ENCODE assay signal across 8 cellular contexts in the genomic region with DNA sequence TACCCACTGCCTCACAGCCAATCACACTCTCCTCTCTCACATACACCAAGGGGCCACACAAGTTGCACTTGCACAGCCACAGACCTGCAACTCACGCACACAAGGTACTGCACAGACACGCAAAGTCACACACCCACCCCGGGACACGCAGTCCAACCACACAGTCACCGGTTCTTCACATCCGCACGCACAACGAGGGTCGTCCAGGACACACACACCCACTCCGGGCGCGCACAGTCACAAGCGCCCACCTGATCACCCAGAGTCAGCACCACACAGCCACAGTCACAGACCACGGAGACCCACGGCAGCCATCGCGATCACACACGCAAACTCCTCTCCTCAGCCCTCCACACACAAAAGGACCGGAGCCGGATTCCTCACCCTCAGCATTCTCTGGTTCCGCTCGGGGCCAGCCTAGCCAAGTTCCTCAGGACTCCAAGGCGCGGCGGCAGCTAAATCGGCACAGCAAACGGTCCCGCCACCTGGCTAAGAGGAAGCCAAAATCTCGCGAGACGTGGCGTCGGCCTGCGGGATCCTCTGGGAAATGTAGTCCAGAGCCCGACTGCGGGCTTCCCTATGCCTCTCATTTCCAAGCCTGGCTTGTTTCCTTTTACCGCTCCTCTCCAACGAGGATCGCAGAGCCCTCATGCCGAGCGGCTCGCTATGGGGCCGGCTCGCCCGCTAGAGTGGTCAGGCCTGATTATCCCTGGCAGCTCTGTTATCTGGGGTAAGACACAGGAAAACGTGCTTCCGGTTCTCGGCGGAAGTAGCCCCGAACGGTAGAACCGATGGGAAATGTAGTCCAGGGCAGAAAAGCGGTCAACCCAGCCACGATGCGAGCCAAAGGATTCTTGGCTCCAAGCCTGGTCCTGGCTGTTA. TPM values are rescaled to one million over a fixed set of nuclear protein-coding genes. Genes with fewer than 3 reads are reported as not detected.
DNase-seq lines count a peak whose midpoint lies in the region.

ZNF850 (minus strand) TSS at position 467 of the 882 bp plus-strand sequence. CDS start 10,201 bp downstream, outside the sequence.

- peaks cover 51% of the 10 kb centered on the region for H3K36me3 Mint-ChIP-seq in activated naive CD4-positive, alpha-beta T cell treated with anti-CD3 and anti-CD28 coated beads for 36 hours (ENCODE audit: low read depth)

- H3K27me3 ChIP-seq in H7 (ENCODE audit: control insufficient read depth, insufficient read depth, low read length) (no peaks in the 10 kb centered on the region), MG63 (no peaks in the 10 kb centered on the region)

- DNase-seq in ELR (ENCODE audit: low read depth): peak; percentile 95
- DNase-seq in H7: peak; percentile 91
- peak; percentile 73 for DNase-seq in MG63
- peak; percentile 84 for DNase-seq in SIG-M5 treated with dmso at 0.1 percent for 504 hours (lab: John Stamatoyannopoulos, UW; ENCODE audit: unreplicated experiment)
- DNase-seq in activated naive CD4-positive, alpha-beta T cell treated with anti-CD3 and anti-CD28 coated beads for 36 hours: peak; percentile 97
- peak; percentile 87 for DNase-seq in germinal center (ENCODE audit: low spot score)
- DNase-seq in non-pigmented ciliary epithelial cell (ENCODE audit: low read depth): peak; percentile 85
- DNase-seq in superior temporal gyrus (ENCODE audit: extremely low spot score): peak; percentile 98

- H3K4me1 Mint-ChIP-seq in activated naive CD4-positive, alpha-beta T cell treated with anti-CD3 and anti-CD28 coated beads for 36 hours (ENCODE audit: low read depth): peaks cover 21% of the 10 kb centered on the region

- peaks cover 27% of the 10 kb centered on the region for H3K9me3 ChIP-seq in MG63

- H3K27me3 Mint-ChIP-seq in activated naive CD4-positive, alpha-beta T cell treated with anti-CD3 and anti-CD28 coated beads for 36 hours (ENCODE audit: low read depth): peaks cover 2% of the 10 kb centered on the region

- CTCF ChIA-PET in activated naive CD4-positive, alpha-beta T cell treated with anti-CD3 and anti-CD28 coated beads for 36 hours (lab: Charles Lee): no interaction called here

- peak within 1 kb of the TSS; percentile 83 for H3K4me3 ChIP-seq in H7 (ENCODE audit: insufficient read depth, low read depth, low read length)
- H3K4me3 ChIP-seq in MG63: peak within 1 kb of the TSS; percentile 54

- H3K4me3 Mint-ChIP-seq in activated naive CD4-positive, alpha-beta T cell treated with anti-CD3 and anti-CD28 coated beads for 36 hours: peak within 1 kb of the TSS; percentile 98

- peak within 1 kb of the TSS; percentile 90 for H3K27ac Mint-ChIP-seq in activated naive CD4-positive, alpha-beta T cell treated with anti-CD3 and anti-CD28 coated beads for 36 hours

- peaks cover 24% of the 10 kb centered on the region for H3K9me3 Mint-ChIP-seq in activated naive CD4-positive, alpha-beta T cell treated with anti-CD3 and anti-CD28 coated beads for 36 hours

- intact Hi-C loops in activated naive CD4-positive, alpha-beta T cell treated with anti-CD3 and anti-CD28 coated beads for 36 hours (cut with micrococcal nuclease): loop anchor here (1.0 to 10.0 kb wide), 11 partner anchors 25 to 695 kb away; partner anchors contain the start of genes OVOL3, POLR2I, TBCB and ZFP14

- no peaks in the 10 kb centered on the region for H3K36me3 ChIP-seq in H7 (replicated peaks; ENCODE audit: control insufficient read depth, insufficient read depth, low read length)
- no peaks in the 10 kb centered on the region for H3K36me3 ChIP-seq in MG63

RNA-seq across cellular contexts. Expression of gene ZNF850, which starts in this region (rescaled TPM):
- total RNA-seq in H7 (2014; rRNA removed; shearing (Covaris generic)): 6.1 and 8.9 TPM in 2 replicates
- total RNA-seq in MG63 (2014; rRNA removed; shearing (Covaris generic); ENCODE audit: low replicate concordance): 0.20 TPM in 2 replicates
- total RNA-seq in activated naive CD4-positive, alpha-beta T cell treated with anti-CD3 and anti-CD28 coated beads for 36 hours: 10 to 100 TPM; 11.2 to 11.3 TPM

Comparison
In these comparisons a context has a peak if more than half of its experiments do, and no peak if none do; other contexts are left out.
1. Peak in every context shown above with its lines: DNase-seq and H3K4me3 ChIP-seq.
2. Peak in DNase-seq and H3K4me3 ChIP-seq in MG63; RNA of the gene not detected or under 1 TPM.